In genomic region chr1:162571696-162572095, GRCh38 we compare ENCODE assay signal across 20 cellular contexts. TPM values are rescaled to one million over a fixed set of nuclear protein-coding genes. Genes with fewer than 3 reads are reported as not detected.
DNase-seq lines count a peak whose midpoint lies in the region; ATAC-seq, FAIRE-seq and TF ChIP-seq lines count a peak whose summit lies in the region.
"Had no signal": no experiment of that assay in that cellular context is flagged by ENCODE, and none has a peak within 500 bp of the region (broad histone marks: within the 10 kb centered on the region; RNA-seq: fewer than 3 reads in every experiment).

No MANE protein-coding gene starts in this region.

- no peak for TF ChIP-seq POLR2A in HepG2 (IDR thresholded peaks at IDR 0.05; ENCODE audit: insufficient read depth in 1 of 2, low read depth in 2 of 2, low read length in 2 of 2)
- TF ChIP-seq POLR2A in right lobe of liver (IDR thresholded peaks at IDR 0.05), result no peak
- no peak for TF ChIP-seq POLR2A in transverse colon (IDR thresholded peaks at IDR 0.05)
- TF ChIP-seq POLR2A in Peyer's patch (IDR thresholded peaks at IDR 0.05), result no peak

- CTCF ChIA-PET in HepG2 (lab: Yijun Ruan, JAX; ENCODE audit: low intra/inter-chr PET ratio, low total read pairs), result no interaction called here

- peaks cover 46% of the 10 kb centered on the region for H3K79me2 ChIP-seq in HepG2 (ENCODE audit: insufficient read depth, low read length)

- H3K27me3 ChIP-seq in HepG2 (ENCODE audit: control insufficient read depth in 1 of 2, insufficient read depth in 2 of 2, low read length in 2 of 2) (no peaks in the 10 kb centered on the region), right lobe of liver (no peaks in the 10 kb centered on the region), transverse colon (no peaks in the 10 kb centered on the region), Peyer's patch (no peaks in the 10 kb centered on the region)

- ATAC-seq in HepG2 (no peak), right lobe of liver (no peak), HG03378 (IDR thresholded peaks at IDR 0.05; ENCODE audit: unreplicated experiment) (no peak)
- ATAC-seq in stimulated activated naive CD8-positive, alpha-beta T cell treated with anti-CD3 and anti-CD28 coated beads, Interleukin-15, Interleukin-2, amounts not matched to agents 100 U/mL and 50 U/mL, for 24 hours, result no peak
- ATAC-seq: Panc1 had no signal

- H4K20me1 ChIP-seq in HepG2 (ENCODE audit: insufficient read depth, low read length), result 0 out of 2 replicates have a peak, but pooled peaks cover 3% of the 10 kb centered on the region

- TF ChIP-seq CTCF in HepG2 (CRISPR knock-in tag; IDR thresholded peaks at IDR 0.05) (no peak), right lobe of liver (IDR thresholded peaks at IDR 0.05) (no peak), transverse colon (IDR thresholded peaks at IDR 0.05) (no peak), Peyer's patch (IDR thresholded peaks at IDR 0.05) (no peak)

- H3K4me3 ChIP-seq in HepG2 (replicated peaks in 1 of 3; ENCODE audit: insufficient read depth in 1 of 3, low read depth in 2 of 3, low read length in 3 of 3) (no peak overlapping the region), right lobe of liver (no peak overlapping the region), SK-N-MC (no peak overlapping the region), transverse colon (no peak overlapping the region), Peyer's patch (no peak overlapping the region)
- H3K4me3 ChIP-seq: left ventricle myocardium inferior had no signal

- H3K36me3 ChIP-seq in HepG2 (replicated peaks in 1 of 2; ENCODE audit: control insufficient read depth in 1 of 2, insufficient read depth in 2 of 2, low read length in 2 of 2), result peaks cover 1 to 46% of the 10 kb centered on the region in 2 experiments; a peak in 4 of 5 replicates
- peaks cover 0 to 17% (median 3%) of the 10 kb centered on the region in 4 donors for H3K36me3 ChIP-seq in right lobe of liver
- H3K36me3 ChIP-seq in SK-N-MC (ENCODE audit: insufficient read depth, low read length), result peaks cover 84% of the 10 kb centered on the region
- peaks cover 0 to 8% (median 3%) of the 10 kb centered on the region in 4 donors for H3K36me3 ChIP-seq in transverse colon
- H3K36me3 ChIP-seq in Peyer's patch, result peaks cover 0 to 30% (median 0%) of the 10 kb centered on the region in 3 donors

- H3K4me1 ChIP-seq in HepG2 (ENCODE audit: insufficient read depth, low read length), result peaks cover 4% of the 10 kb centered on the region; the same call in 1 of the 2 replicates
- H3K4me1 ChIP-seq in right lobe of liver, result peaks cover 0 to 31% (median 0%) of the 10 kb centered on the region in 4 donors
- peaks cover 8 to 64% (median 33%) of the 10 kb centered on the region in 4 donors for H3K4me1 ChIP-seq in transverse colon
- H3K4me1 ChIP-seq in Peyer's patch, result peaks cover 0 to 32% (median 2%) of the 10 kb centered on the region in 4 donors

- no peak overlapping the region for H2AFZ ChIP-seq in HepG2 (ENCODE audit: low read length)

- in situ Hi-C loops in HepG2 (cut with HindIII; ENCODE audit: extremely low pct_ligation_motif_present, low pct_unique_long_range_greater_than_20kb) (no loop called here), transverse colon (cut with MboI; ENCODE audit: low pct_ligation_motif_present in 1 of 4, low pct_unique_long_range_greater_than_20kb in 1 of 4, low sequenced_read_pairs in 3 of 4) (no loop called here)

- BruUV-seq in HepG2 (replicated peaks; lab: Mats Ljungman, UMichigan), result no TSS peak

- DNase-seq in HepG2 (ENCODE audit: low spot score) (no peak), right lobe of liver (no peak), NCI-H2107 (lab: John Stamatoyannopoulos, UW) (peak; percentile 25), SK-N-MC (ENCODE audit: low read depth, low spot score) (no peak), transverse colon (no peak), Peyer's patch (no peak)
- no peak for DNase-seq in stimulated activated naive CD8-positive, alpha-beta T cell treated with anti-CD3 and anti-CD28 coated beads, Interleukin-15, Interleukin-2, amounts not matched to agents 100 U/mL and 50 U/mL, for 24 hours
- DNase-seq: activated CD4-positive, alpha-beta T cell treated with anti-CD3 and anti-CD28 coated beads, Interleukin-2, amount 50 U/mL, for 48 hours; CD4-positive, CD25-positive, alpha-beta regulatory T cell; dermis blood vessel endothelial cell; erythroblast; HCEC 1CT; left ventricle myocardium inferior; NCI-H526; nucleus accumbens; stimulated activated CD4-positive, alpha-beta T cell treated with anti-CD3 and anti-CD28 coated beads, Interleukin-2, amount 100 ng/mL, for 24 hours; substantia nigra; SW 1271 had no signal

- FAIRE-seq in HepG2 (lab: Jason Lieb, UNC), result no peak

- 96% methylated on average over 1 of the region's 1 CpG for WGBS in HepG2 (ENCODE audit: low lambda C conversion rate)
- WGBS in right lobe of liver (ENCODE audit: insufficient coverage, low coverage, low lambda C conversion rate, missing lambda C conversion rate), result 52% methylated on average over 1 of the region's 1 CpG
- 44 to 50% methylated on average over 1 of the region's 1 CpG for whole genome bisulfite sequencing in transverse colon (ENCODE audit: low coverage in 1 of 2), 2 donors

- no peak for TF ChIP-seq RAD21 in HepG2 (CRISPR knock-in tag; IDR thresholded peaks at IDR 0.05)

- TF ChIP-seq EP300 in HepG2 (IDR thresholded peaks at IDR 0.05; ENCODE audit: low read depth in 2 of 2, low read length in 2 of 2) (no peak), HepG2 (CRISPR knock-in tag; IDR thresholded peaks at IDR 0.05; ENCODE audit: borderline replicate concordance) (no peak), transverse colon (IDR thresholded peaks at IDR 0.05; ENCODE audit: low read depth) (no peak)

- H3K4me2 ChIP-seq in HepG2 (ENCODE audit: low read depth, low read length), result no peak overlapping the region

- no peak overlapping the region for H3K9ac ChIP-seq in HepG2 (ENCODE audit: insufficient read depth, low read depth, low read length)
- no peak overlapping the region for H3K9ac ChIP-seq in SK-N-MC (ENCODE audit: insufficient read length)

- H3K9me3 ChIP-seq in HepG2 (ENCODE audit: low read length) (no peaks in the 10 kb centered on the region), right lobe of liver (no peaks in the 10 kb centered on the region), SK-N-MC (ENCODE audit: low read depth, low read length) (no peaks in the 10 kb centered on the region), transverse colon (no peaks in the 10 kb centered on the region), Peyer's patch (no peaks in the 10 kb centered on the region)
- H3K9me3 ChIP-seq: left ventricle myocardium inferior had no signal

- POLR2A ChIA-PET in HepG2 (lab: Yijun Ruan, JAX), result no interaction called here

- H3K27ac ChIP-seq in HepG2 (ENCODE audit: extremely low read length, insufficient read depth, low read length), result no peak overlapping the region
- no peak overlapping the region for H3K27ac ChIP-seq in right lobe of liver
- peak overlapping the region; percentile 21 for H3K27ac ChIP-seq in SK-N-MC
- H3K27ac ChIP-seq in transverse colon, result peak overlapping the region; percentile 1 to 43 (median 18)
- H3K27ac ChIP-seq in Peyer's patch, result no peak overlapping the region
- H3K27ac ChIP-seq: left ventricle myocardium inferior had no signal

- intact Hi-C loops in HepG2 (cut with micrococcal nuclease; ENCODE audit: unreplicated experiment), result no loop called here
- intact Hi-C loops in right lobe of liver (cut with DNase I), result no loop called here
- intact Hi-C loops in transverse colon (cut with DNase I; ENCODE audit: low total_unique reads), result no loop called here

TF ChIP-seq in HepG2, 621 proteins besides CTCF, POLR2A, EP300 and RAD21:
- TF ChIP-seq, protein P1, sequence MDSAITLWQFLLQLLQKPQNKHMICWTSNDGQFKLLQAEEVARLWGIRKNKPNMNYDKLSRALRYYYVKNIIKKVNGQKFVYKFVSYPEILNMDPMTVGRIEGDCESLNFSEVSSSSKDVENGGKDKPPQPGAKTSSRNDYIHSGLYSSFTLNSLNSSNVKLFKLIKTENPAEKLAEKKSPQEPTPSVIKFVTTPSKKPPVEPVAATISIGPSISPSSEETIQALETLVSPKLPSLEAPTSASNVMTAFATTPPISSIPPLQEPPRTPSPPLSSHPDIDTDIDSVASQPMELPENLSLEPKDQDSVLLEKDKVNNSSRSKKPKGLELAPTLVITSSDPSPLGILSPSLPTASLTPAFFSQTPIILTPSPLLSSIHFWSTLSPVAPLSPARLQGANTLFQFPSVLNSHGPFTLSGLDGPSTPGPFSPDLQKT (CRISPR knock-in tag; IDR thresholded peaks at IDR 0.05; ENCODE audit: borderline replicate concordance), result no peak
- TF ChIP-seq SMC3 (IDR thresholded peaks at IDR 0.05; ENCODE audit: low read length), result 0 out of 2 replicates have a peak, but pooled peaks have one; percentile 1

RNA-seq across cellular contexts. Expression of gene UAP1, which starts 10.2 kb away (rescaled TPM):
- total RNA-seq in HepG2 (2016; rRNA removed; fragmentation: Illumina TruSeq; extraction: Trizol) (117 and 162 TPM in 2 replicates), right lobe of liver (100 to 1,000 TPM in 1 of 6 experiments, 10 to 100 TPM in 5; 41.9 to 108 (median 51.1) TPM), transverse colon (100 to 1,000 TPM in 3 of 4 donors, 10 to 100 TPM in 1; 95.0 to 131 (median 117) TPM), Peyer's patch (100 to 1,000 TPM; 101 to 131 (median 122) TPM)
- total RNA-seq in HepG2 (2016; cell fraction: cytosol; rRNA removed; fragmentation: Illumina TruSeq; extraction: Trizol; ENCODE audit: low read depth), result 62.4 and 68.0 TPM in 2 replicates
- 109 and 140 TPM in 2 replicates for total RNA-seq in HepG2 (2016; cell fraction: insoluble cytoplasmic fraction; rRNA removed; fragmentation: Illumina TruSeq; extraction: Trizol)
- 135 and 144 TPM in 2 replicates for total RNA-seq in HepG2 (2016; cell fraction: membrane; rRNA removed; fragmentation: Illumina TruSeq; extraction: Trizol)
- total RNA-seq in HepG2 (2016; cell fraction: nucleus; rRNA removed; fragmentation: Illumina TruSeq; extraction: Trizol), result 66.8 and 67.6 TPM in 2 replicates
- polyA plus RNA-seq in HepG2 (2011; rRNA removed), result 37.9 and 48.4 TPM in 2 replicates
- polyA plus RNA-seq in HepG2 (2011; cell fraction: cytosol; rRNA removed), result 20.2 and 33.8 TPM in 2 replicates
- polyA plus RNA-seq in HepG2 (2011; cell fraction: nucleus; rRNA removed), result 18.1 and 22.9 TPM in 2 replicates
- polyA plus RNA-seq in HepG2 (2012), result 51.4 and 61.8 TPM in 2 replicates
- polyA plus RNA-seq in HepG2 (2016; cell fraction: cytosol; fragmentation: Illumina TruSeq; extraction: Trizol; ENCODE audit: low read depth), result 57.2 and 59.6 TPM in 2 replicates
- polyA plus RNA-seq in HepG2 (2016; cell fraction: insoluble cytoplasmic fraction; fragmentation: Illumina TruSeq; extraction: Trizol; ENCODE audit: low read depth), result 107 and 111 TPM in 2 replicates
- polyA plus RNA-seq in HepG2 (2016; cell fraction: membrane; fragmentation: Illumina TruSeq; extraction: Trizol; ENCODE audit: low read depth), result 89.8 and 91.7 TPM in 2 replicates
- 62.8 and 91.5 TPM in 2 replicates for polyA plus RNA-seq in HepG2 (2016; cell fraction: nucleus; fragmentation: Illumina TruSeq; extraction: Trizol; ENCODE audit: insufficient read depth, low read depth)
- polyA minus RNA-seq in HepG2 (2011; rRNA and poly(A)+ RNA removed; ENCODE audit: low replicate concordance), result 19.0 and 32.6 TPM in 2 replicates
- 27.3 and 28.9 TPM in 2 replicates for polyA minus RNA-seq in HepG2 (2011; cell fraction: cytosol; rRNA and poly(A)+ RNA removed)
- polyA minus RNA-seq in HepG2 (2011; cell fraction: nucleus; rRNA and poly(A)+ RNA removed), result 69.6 and 72.4 TPM in 2 replicates

Comparison
In these comparisons a context has a peak if more than half of its experiments do, and no peak if none do; other contexts are left out.
1. H3K27ac ChIP-seq: peak in SK-N-MC (single experiment) and transverse colon (4 of 4); none in HepG2 (single experiment), right lobe of liver (0 of 3) and Peyer's patch (0 of 4).